13 cellular contexts compared by ENCODE assay signal in the genomic region with DNA sequence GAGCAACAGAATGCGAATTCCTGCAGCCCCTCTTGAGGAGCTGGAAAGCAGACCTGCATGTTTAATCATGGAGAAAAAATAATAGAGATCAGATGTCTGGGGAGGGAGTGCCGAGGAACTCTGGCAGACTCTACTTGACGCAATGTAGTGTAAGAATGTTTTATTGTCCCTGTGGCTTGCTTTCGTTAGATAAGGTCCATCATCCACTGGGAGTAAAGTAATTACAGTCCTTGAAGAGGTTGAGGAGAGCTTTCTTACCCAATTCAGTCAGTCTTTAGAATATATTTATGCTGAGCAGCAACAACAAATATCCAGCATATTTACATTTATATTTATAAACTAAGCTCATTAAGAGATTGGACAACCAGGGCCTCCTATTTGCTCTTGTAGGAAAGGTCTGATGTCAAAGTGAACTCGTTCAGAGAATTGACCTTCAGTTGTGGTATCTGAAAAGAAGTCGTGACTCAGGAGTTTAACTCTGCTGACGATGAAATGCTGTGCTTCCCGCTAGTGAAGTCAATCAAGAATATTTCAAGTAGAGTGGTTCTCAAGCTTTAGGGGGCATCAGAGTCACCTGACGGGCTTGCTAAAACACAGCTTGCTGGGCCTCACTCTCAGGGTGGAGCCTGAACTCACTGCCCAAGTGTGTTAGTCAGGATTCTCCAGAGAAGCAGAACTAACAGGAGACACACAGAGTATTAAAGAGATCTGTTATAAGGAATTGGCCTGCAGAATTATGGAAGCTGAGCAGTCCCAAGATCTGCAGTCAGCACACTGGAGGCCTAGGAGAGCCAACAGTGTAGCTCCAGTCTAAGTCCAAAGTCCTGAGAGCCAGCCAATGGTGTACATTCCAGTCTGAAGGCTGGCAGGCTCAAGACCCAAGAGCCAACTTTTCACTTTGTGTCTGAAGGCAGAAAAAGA.
DNase-seq lines count a peak whose midpoint lies in the region; ATAC-seq and TF ChIP-seq lines count a peak whose summit lies in the region.
"Had no signal": no experiment of that assay in that cellular context is flagged by ENCODE, and none has a peak within 500 bp of the region (broad histone marks: within the 10 kb centered on the region; RNA-seq: fewer than 3 reads in every experiment).

No MANE protein-coding gene starts in this region.

- no peaks in the 10 kb centered on the region for H3K9me3 ChIP-seq in effector memory CD4-positive, alpha-beta T cell (ENCODE audit: control insufficient read depth, low read length)

- no peaks in the 10 kb centered on the region for H3K4me1 Mint-ChIP-seq in activated T-cell treated with anti-CD3 and anti-CD28 coated beads, Interleukin-2, amount 50 U/mL, for 4 hours (ENCODE audit: low read depth)

- H3K4me1 ChIP-seq in effector memory CD4-positive, alpha-beta T cell (ENCODE audit: control insufficient read depth, insufficient read depth, low read length, poor library complexity, severe bottlenecking): no peaks in the 10 kb centered on the region

- no peak for ATAC-seq in activated T-cell treated with anti-CD3 and anti-CD28 coated beads, Interleukin-2, amount 50 U/mL, for 4 hours

- H3K4me3 ChIP-seq in effector memory CD4-positive, alpha-beta T cell (ENCODE audit: insufficient read depth, low read depth, low read length, poor library complexity, severe bottlenecking): no peak overlapping the region
- H3K4me3 ChIP-seq: PC-9 had no signal

- TF ChIP-seq CTCF in AG09319 (IDR thresholded peaks at IDR 0.05; ENCODE audit: low read depth, low read length): no peak

- no peaks in the 10 kb centered on the region for H3K27me3 ChIP-seq in effector memory CD4-positive, alpha-beta T cell (replicated peaks; ENCODE audit: control insufficient read depth, insufficient read depth, low read length, poor library complexity, severe bottlenecking)

- H3K27ac ChIP-seq in effector memory CD4-positive, alpha-beta T cell (ENCODE audit: insufficient read depth, low read length, poor library complexity, severe bottlenecking): no peak overlapping the region
- H3K27ac ChIP-seq: PC-9 had no signal

- no peak overlapping the region for H3K4me3 Mint-ChIP-seq in activated T-cell treated with anti-CD3 and anti-CD28 coated beads, Interleukin-2, amount 50 U/mL, for 4 hours

- no peaks in the 10 kb centered on the region for H3K36me3 Mint-ChIP-seq in activated T-cell treated with anti-CD3 and anti-CD28 coated beads, Interleukin-2, amount 50 U/mL, for 4 hours (ENCODE audit: insufficient read depth)

- DNase-seq in AG09319 (ENCODE audit: extremely low read depth, low read depth) (peak; percentile 85), OCI-M1 (lab: John Stamatoyannopoulos, UW) (peak; percentile 96), fibroblast of peridontal ligament (ENCODE audit: extremely low read depth) (peak; percentile 73), mucosa of gallbladder (ENCODE audit: low spot score) (peak; percentile 36), cerebellar cortex (ENCODE audit: low spot score) (no peak), EL (no peak)
- no peak for DNase-seq in effector memory CD4-positive, alpha-beta T cell
- DNase-seq in activated T-cell treated with anti-CD3 and anti-CD28 coated beads, Interleukin-2, amount 50 U/mL, for 4 hours: no peak
- DNase-seq: activated naive CD4-positive, alpha-beta T cell treated with anti-CD3 and anti-CD28 coated beads, Interleukin-2, amount 50 U/mL, for 16 hours; head of caudate nucleus; KG1; midbrain; PC-9 had no signal

- no peaks in the 10 kb centered on the region for H3K36me3 ChIP-seq in effector memory CD4-positive, alpha-beta T cell (ENCODE audit: control insufficient read depth, insufficient read depth, low read length)

- H3K9me3 Mint-ChIP-seq in activated T-cell treated with anti-CD3 and anti-CD28 coated beads, Interleukin-2, amount 50 U/mL, for 4 hours: peaks cover 6% of the 10 kb centered on the region

- H3K27me3 Mint-ChIP-seq in activated T-cell treated with anti-CD3 and anti-CD28 coated beads, Interleukin-2, amount 50 U/mL, for 4 hours (ENCODE audit: low read depth): no peaks in the 10 kb centered on the region

Comparison
In these comparisons a context has a peak if more than half of its experiments do, and no peak if none do; other contexts are left out.
1. DNase-seq: peak in AG09319 (single experiment), OCI-M1 (single experiment), fibroblast of peridontal ligament (single experiment) and mucosa of gallbladder (single experiment); none in cerebellar cortex (single experiment), effector memory CD4-positive, alpha-beta T cell (0 of 3), activated T-cell treated with anti-CD3 and anti-CD28 coated beads, Interleukin-2, amount 50 U/mL, for 4 hours (single experiment) and EL (single experiment).